8 cellular contexts compared by ENCODE assay signal in the genomic region with DNA sequence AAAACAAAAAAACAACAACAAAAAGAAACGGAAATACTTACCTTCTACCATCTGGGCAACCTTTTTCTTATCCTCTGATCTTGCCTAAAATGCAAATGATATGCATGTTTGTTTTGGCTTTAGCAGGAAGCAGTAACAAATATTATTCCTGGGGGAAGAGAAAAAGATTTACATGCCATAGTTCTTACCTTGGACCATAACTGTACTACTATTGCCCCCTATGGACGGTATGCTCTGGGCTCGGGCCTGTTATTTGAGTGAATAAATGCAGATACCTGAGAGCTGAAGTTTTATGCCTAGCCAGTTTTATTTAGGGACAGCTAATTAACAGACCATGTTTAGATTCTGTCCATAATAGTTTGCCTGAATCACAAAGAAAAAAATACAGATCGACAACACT. TPM values are rescaled to one million over a fixed set of nuclear protein-coding genes. Genes with fewer than 3 reads are reported as not detected.
DNase-seq lines count a peak whose midpoint lies in the region; ATAC-seq lines count a peak whose summit lies in the region.

No MANE protein-coding gene starts in this region.

- DNase-seq in activated naive CD4-positive, alpha-beta T cell treated with Interleukin-2 at 50 U/mL for 16 hours: peak; percentile 33
- DNase-seq in activated naive CD4-positive, alpha-beta T cell (lab: John Stamatoyannopoulos, UW): no peak
- DNase-seq in NCI-H226 (peak; percentile 55), dermis blood vessel endothelial cell (peak; percentile 36)
- peak; percentile 26 for DNase-seq in stimulated activated CD4-positive, alpha-beta T cell treated with anti-CD3 and anti-CD28 coated beads, Interleukin-4, amount 100 ng/mL, for 1 hour

- ATAC-seq in GM21390 (IDR thresholded peaks at IDR 0.05; ENCODE audit: unreplicated experiment) (no peak), esophagus mucosa (no peak), HG02870 (IDR thresholded peaks at IDR 0.05; ENCODE audit: unreplicated experiment) (no peak)

RNA-seq across cellular contexts. Expression of a gene that starts 12.6 kb away (rescaled TPM):
- total RNA-seq in dermis blood vessel endothelial cell (2.1 and 2.6 TPM in 2 replicates), esophagus mucosa (17.1 TPM)

RNA-seq across cellular contexts. Expression of a gene that starts 37.4 kb away (rescaled TPM):
- total RNA-seq in dermis blood vessel endothelial cell (0.05 TPM in 1 of 2 replicates, not detected in the other), esophagus mucosa (not detected)

Comparison
In these comparisons a context has a peak if more than half of its experiments do, and no peak if none do; other contexts are left out.
1. DNase-seq: peak in activated naive CD4-positive, alpha-beta T cell treated with Interleukin-2 at 50 U/mL for 16 hours (single experiment), NCI-H226 (single experiment), dermis blood vessel endothelial cell (single experiment) and stimulated activated CD4-positive, alpha-beta T cell treated with anti-CD3 and anti-CD28 coated beads, Interleukin-4, amount 100 ng/mL, for 1 hour (single experiment); none in activated naive CD4-positive, alpha-beta T cell (0 of 4).